In the genomic region with DNA sequence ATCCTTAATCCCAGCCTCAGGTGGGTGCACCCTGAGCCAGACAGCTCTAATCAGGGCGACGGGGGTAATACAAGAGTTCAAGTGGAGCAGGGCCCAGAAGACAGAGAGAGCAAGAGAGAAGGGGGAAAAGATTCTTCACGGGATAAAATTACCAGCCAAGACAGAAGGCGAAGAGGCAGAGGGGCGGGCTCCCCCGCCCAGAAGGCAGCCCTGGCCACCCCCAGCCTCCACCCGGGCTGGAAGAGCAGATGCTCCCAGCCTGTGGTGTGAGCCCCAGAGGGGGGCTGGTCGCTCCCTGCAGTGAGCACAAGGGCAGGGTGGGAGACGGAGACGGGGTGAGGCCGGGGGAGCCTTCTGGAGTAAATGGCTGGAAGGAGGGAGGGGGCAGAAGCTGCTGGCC, we compare ENCODE assay signal across 13 cellular contexts.
DNase-seq lines count a peak whose midpoint lies in the region; ATAC-seq and TF ChIP-seq lines count a peak whose summit lies in the region.
"Had no signal": no experiment of that assay in that cellular context is flagged by ENCODE, and none has a peak within 500 bp of the region (broad histone marks: within the 10 kb centered on the region; RNA-seq: fewer than 3 reads in every experiment).

No MANE protein-coding gene starts in this region.

- ATAC-seq in WTC11, result no peak
- ATAC-seq in activated CD8-positive, alpha-beta T cell treated with anti-CD3 and anti-CD28 coated beads for 36 hours, result no peak
- ATAC-seq: HepG2 had no signal

- peaks cover 2% of the 10 kb centered on the region for H3K9me3 Mint-ChIP-seq in glutamatergic neuron (ENCODE audit: unreplicated experiment)
- no peaks in the 10 kb centered on the region for H3K9me3 Mint-ChIP-seq in WTC11
- H3K9me3 Mint-ChIP-seq in activated CD8-positive, alpha-beta T cell treated with anti-CD3 and anti-CD28 coated beads for 36 hours, result no peaks in the 10 kb centered on the region
- H3K9me3 Mint-ChIP-seq: CD4-positive, alpha-beta T cell had no signal

- POLR2A ChIA-PET in WTC11 (lab: Charles Lee), result no interaction called here
- POLR2A ChIA-PET in activated CD8-positive, alpha-beta T cell treated with anti-CD3 and anti-CD28 coated beads for 36 hours (lab: Charles Lee), result interaction anchor here (1.1 to 1.2 kb wide), 2 partner anchors 10 to 46 kb away, joined by 3 read pairs; no protein-coding TSS in a partner anchor

- H3K4me3 Mint-ChIP-seq in glutamatergic neuron (ENCODE audit: unreplicated experiment) (peak overlapping the region; percentile 61), WTC11 (no peak overlapping the region)
- H3K4me3 Mint-ChIP-seq in activated CD8-positive, alpha-beta T cell treated with anti-CD3 and anti-CD28 coated beads for 36 hours, result no peak overlapping the region
- H3K4me3 Mint-ChIP-seq: B cell; CD4-positive, alpha-beta T cell had no signal

- H3K4me1 Mint-ChIP-seq in glutamatergic neuron (ENCODE audit: low read depth, unreplicated experiment) (peaks cover 6% of the 10 kb centered on the region), WTC11 (0 out of 2 replicates have a peak, but pooled peaks cover 3% of the 10 kb centered on the region)
- no peaks in the 10 kb centered on the region for H3K4me1 Mint-ChIP-seq in activated CD8-positive, alpha-beta T cell treated with anti-CD3 and anti-CD28 coated beads for 36 hours (ENCODE audit: low read depth)
- H3K4me1 Mint-ChIP-seq: B cell had no signal

- CTCF ChIA-PET in WTC11 (lab: Charles Lee), result no interaction called here
- CTCF ChIA-PET in activated CD8-positive, alpha-beta T cell treated with anti-CD3 and anti-CD28 coated beads for 36 hours (lab: Charles Lee), result no interaction called here

- no peak for TF ChIP-seq CTCF in glutamatergic neuron (IDR thresholded peaks at IDR 0.05; ENCODE audit: partially characterized antibody, unreplicated experiment)
- no peak for TF ChIP-seq CTCF in WTC11 (IDR thresholded peaks at IDR 0.05)
- no peak for TF ChIP-seq CTCF in activated CD8-positive, alpha-beta T cell treated with anti-CD3 and anti-CD28 coated beads for 36 hours (IDR thresholded peaks at IDR 0.05)

- intact Hi-C loops in activated CD8-positive, alpha-beta T cell treated with anti-CD3 and anti-CD28 coated beads for 36 hours (cut with micrococcal nuclease), result no loop called here

- H3K27me3 Mint-ChIP-seq in glutamatergic neuron (ENCODE audit: unreplicated experiment), result peaks cover 2% of the 10 kb centered on the region
- H3K27me3 Mint-ChIP-seq in WTC11 (ENCODE audit: low read depth), result no peaks in the 10 kb centered on the region; the same call in 1 of the 2 replicates
- H3K27me3 Mint-ChIP-seq in activated CD8-positive, alpha-beta T cell treated with anti-CD3 and anti-CD28 coated beads for 36 hours, result no peaks in the 10 kb centered on the region
- H3K27me3 Mint-ChIP-seq: B cell; CD4-positive, alpha-beta T cell had no signal

- H3K27ac Mint-ChIP-seq in glutamatergic neuron (ENCODE audit: unreplicated experiment) (peak overlapping the region; percentile 94), WTC11 (no peak overlapping the region)
- H3K27ac Mint-ChIP-seq in activated CD8-positive, alpha-beta T cell treated with anti-CD3 and anti-CD28 coated beads for 36 hours, result no peak overlapping the region
- H3K27ac Mint-ChIP-seq: B cell; CD4-positive, alpha-beta T cell had no signal

- H3K36me3 Mint-ChIP-seq in glutamatergic neuron (ENCODE audit: unreplicated experiment) (no peaks in the 10 kb centered on the region), WTC11 (no peaks in the 10 kb centered on the region)
- H3K36me3 Mint-ChIP-seq in activated CD8-positive, alpha-beta T cell treated with anti-CD3 and anti-CD28 coated beads for 36 hours (ENCODE audit: low read depth), result no peaks in the 10 kb centered on the region

- DNase-seq in NCI-H2171 treated with DMSO at 0.1 percent for 48 hours (lab: John Stamatoyannopoulos, UW) (peak; percentile 97), NCI-H82 treated with DMSO at 0.1 percent for 48 hours (lab: John Stamatoyannopoulos, UW; ENCODE audit: unreplicated experiment) (peak; percentile 83), glutamatergic neuron (peak; percentile 29), retina (peak; percentile 17), WTC11 (ENCODE audit: low spot score) (no peak), cerebellum (ENCODE audit: low spot score) (no peak)
- DNase-seq in activated CD8-positive, alpha-beta T cell treated with anti-CD3 and anti-CD28 coated beads for 36 hours, result no peak
- DNase-seq: C1 segment of cervical spinal cord; Calu3; CD4-positive, alpha-beta T cell; DMS79 had no signal

TF ChIP-seq in WTC11, 78 proteins besides CTCF, POLR2A, EP300 and RAD21 (continues in another document):
- TF ChIP-seq IRF2 (CRISPR knock-in tag; IDR thresholded peaks at IDR 0.05; ENCODE audit: borderline replicate concordance, low read depth) (no peak), MYBL2 (CRISPR knock-in tag; IDR thresholded peaks at IDR 0.05) (no peak), CBFB (CRISPR knock-in tag; IDR thresholded peaks at IDR 0.05; ENCODE audit: low read depth) (no peak), SMAD4 (CRISPR knock-in tag; IDR thresholded peaks at IDR 0.05) (no peak), ZNF138 (CRISPR knock-in tag; conservative IDR thresholded peaks at IDR 0.05) (no peak), ESRRA (CRISPR knock-in tag; IDR thresholded peaks at IDR 0.05; ENCODE audit: borderline replicate concordance) (no peak), CREM (CRISPR knock-in tag; IDR thresholded peaks at IDR 0.05) (no peak), NR1H2 (CRISPR knock-in tag; IDR thresholded peaks at IDR 0.05) (no peak), FOXP1 (CRISPR knock-in tag; IDR thresholded peaks at IDR 0.05; ENCODE audit: borderline replicate concordance) (no peak), CREB1 (CRISPR knock-in tag; IDR thresholded peaks at IDR 0.05) (no peak)
- TF ChIP-seq, protein P1, sequence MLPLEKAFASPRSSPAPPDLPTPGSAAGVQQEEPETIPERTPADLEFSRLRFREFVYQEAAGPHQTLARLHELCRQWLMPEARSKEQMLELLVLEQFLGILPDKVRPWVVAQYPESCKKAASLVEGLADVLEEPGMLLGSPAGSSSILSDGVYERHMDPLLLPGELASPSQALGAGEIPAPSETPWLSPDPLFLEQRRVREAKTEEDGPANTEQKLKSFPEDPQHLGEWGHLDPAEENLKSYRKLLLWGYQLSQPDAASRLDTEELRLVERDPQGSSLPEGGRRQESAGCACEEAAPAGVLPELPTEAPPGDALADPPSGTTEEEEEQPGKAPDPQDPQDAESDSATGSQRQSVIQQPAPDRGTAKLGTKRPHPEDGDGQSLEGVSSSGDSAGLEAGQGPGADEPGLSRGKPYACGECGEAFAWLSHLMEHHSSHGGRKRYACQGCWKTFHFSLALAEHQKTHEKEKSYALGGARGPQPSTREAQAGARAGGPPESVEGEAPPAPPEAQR (CRISPR knock-in tag; IDR thresholded peaks at IDR 0.05), result no peak
- TF ChIP-seq, protein P2, sequence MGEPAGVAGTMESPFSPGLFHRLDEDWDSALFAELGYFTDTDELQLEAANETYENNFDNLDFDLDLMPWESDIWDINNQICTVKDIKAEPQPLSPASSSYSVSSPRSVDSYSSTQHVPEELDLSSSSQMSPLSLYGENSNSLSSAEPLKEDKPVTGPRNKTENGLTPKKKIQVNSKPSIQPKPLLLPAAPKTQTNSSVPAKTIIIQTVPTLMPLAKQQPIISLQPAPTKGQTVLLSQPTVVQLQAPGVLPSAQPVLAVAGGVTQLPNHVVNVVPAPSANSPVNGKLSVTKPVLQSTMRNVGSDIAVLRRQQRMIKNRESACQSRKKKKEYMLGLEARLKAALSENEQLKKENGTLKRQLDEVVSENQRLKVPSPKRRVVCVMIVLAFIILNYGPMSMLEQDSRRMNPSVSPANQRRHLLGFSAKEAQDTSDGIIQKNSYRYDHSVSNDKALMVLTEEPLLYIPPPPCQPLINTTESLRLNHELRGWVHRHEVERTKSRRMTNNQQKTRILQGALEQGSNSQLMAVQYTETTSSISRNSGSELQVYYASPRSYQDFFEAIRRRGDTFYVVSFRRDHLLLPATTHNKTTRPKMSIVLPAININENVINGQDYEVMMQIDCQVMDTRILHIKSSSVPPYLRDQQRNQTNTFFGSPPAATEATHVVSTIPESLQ (CRISPR knock-in tag; IDR thresholded peaks at IDR 0.05), result no peak
- TF ChIP-seq, protein P3, sequence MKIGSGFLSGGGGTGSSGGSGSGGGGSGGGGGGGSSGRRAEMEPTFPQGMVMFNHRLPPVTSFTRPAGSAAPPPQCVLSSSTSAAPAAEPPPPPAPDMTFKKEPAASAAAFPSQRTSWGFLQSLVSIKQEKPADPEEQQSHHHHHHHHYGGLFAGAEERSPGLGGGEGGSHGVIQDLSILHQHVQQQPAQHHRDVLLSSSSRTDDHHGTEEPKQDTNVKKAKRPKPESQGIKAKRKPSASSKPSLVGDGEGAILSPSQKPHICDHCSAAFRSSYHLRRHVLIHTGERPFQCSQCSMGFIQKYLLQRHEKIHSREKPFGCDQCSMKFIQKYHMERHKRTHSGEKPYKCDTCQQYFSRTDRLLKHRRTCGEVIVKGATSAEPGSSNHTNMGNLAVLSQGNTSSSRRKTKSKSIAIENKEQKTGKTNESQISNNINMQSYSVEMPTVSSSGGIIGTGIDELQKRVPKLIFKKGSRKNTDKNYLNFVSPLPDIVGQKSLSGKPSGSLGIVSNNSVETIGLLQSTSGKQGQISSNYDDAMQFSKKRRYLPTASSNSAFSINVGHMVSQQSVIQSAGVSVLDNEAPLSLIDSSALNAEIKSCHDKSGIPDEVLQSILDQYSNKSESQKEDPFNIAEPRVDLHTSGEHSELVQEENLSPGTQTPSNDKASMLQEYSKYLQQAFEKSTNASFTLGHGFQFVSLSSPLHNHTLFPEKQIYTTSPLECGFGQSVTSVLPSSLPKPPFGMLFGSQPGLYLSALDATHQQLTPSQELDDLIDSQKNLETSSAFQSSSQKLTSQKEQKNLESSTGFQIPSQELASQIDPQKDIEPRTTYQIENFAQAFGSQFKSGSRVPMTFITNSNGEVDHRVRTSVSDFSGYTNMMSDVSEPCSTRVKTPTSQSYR (CRISPR knock-in tag; IDR thresholded peaks at IDR 0.05), result no peak
- TF ChIP-seq, protein P4, sequence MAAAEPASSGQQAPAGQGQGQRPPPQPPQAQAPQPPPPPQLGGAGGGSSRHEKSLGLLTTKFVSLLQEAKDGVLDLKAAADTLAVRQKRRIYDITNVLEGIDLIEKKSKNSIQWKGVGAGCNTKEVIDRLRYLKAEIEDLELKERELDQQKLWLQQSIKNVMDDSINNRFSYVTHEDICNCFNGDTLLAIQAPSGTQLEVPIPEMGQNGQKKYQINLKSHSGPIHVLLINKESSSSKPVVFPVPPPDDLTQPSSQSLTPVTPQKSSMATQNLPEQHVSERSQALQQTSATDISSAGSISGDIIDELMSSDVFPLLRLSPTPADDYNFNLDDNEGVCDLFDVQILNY (CRISPR knock-in tag; IDR thresholded peaks at IDR 0.05), result no peak
- TF ChIP-seq, protein P5, sequence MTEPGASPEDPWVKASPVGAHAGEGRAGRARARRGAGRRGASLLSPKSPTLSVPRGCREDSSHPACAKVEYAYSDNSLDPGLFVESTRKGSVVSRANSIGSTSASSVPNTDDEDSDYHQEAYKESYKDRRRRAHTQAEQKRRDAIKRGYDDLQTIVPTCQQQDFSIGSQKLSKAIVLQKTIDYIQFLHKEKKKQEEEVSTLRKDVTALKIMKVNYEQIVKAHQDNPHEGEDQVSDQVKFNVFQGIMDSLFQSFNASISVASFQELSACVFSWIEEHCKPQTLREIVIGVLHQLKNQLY (CRISPR knock-in tag; IDR thresholded peaks at IDR 0.05), result no peak

Comparison
In these comparisons a context has a peak if more than half of its experiments do, and no peak if none do; other contexts are left out.
1. DNase-seq: peak in NCI-H2171 treated with DMSO at 0.1 percent for 48 hours (single experiment), NCI-H82 treated with DMSO at 0.1 percent for 48 hours (single experiment), glutamatergic neuron (single experiment) and retina (single experiment); none in WTC11 (single experiment), cerebellum (single experiment) and activated CD8-positive, alpha-beta T cell treated with anti-CD3 and anti-CD28 coated beads for 36 hours (single experiment).